1 cellular context compared by ENCODE assay signal in the genomic region with DNA sequence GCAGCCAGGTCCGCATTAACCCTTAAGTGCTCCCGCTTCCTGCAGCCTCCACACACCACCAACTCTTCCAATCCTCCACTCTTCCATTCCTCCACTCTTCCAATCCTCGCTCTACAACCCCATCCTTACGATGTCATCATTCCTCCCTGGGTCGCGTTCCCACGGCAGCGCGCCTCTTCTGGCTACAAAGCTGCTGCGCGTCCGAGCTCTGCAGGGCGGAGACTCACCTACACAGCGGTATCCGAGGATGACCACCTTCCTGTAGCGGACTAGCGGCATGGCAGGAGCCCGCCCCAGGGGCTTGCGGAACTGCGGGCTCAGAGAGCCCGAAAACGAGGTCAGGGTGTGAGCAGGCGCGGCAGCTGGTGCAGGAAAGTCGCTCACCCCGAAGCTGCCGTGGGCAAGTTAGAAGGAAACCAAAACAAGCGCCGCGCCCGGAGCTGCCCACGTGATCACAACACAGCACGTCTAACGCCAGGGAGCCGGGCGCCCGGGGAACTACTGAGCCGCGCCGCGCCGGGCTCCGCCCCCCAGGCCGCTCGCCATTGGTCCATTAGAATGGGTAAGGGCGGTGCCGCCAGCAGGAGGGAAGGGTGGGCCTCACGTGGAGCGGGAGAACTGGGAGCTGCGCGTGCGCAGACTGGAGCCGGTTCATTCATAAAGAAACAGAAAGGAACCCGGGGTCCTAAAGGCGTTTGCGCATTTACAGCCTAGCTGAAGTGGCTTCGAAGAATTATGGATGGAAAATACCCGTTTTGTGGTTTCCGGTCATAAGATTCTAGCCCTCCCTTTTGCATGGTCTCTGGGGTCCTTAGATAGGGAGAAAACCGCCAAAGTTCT.
A peak's percentile ranks its signal among the peaks of the same experiment; 100 is the strongest.
TF ChIP-seq lines count a peak whose summit lies in the region.

A gene with protein sequence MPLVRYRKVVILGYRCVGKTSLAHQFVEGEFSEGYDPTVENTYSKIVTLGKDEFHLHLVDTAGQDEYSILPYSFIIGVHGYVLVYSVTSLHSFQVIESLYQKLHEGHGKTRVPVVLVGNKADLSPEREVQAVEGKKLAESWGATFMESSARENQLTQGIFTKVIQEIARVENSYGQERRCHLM (minus strand): TSS at position 473 of the 840 bp plus-strand sequence. CDS start 194 bp downstream, at position 279.

TF ChIP-seq in HepG2, 621 proteins besides CTCF, POLR2A, EP300 and RAD21 (continued from another document and continues in another):
- TF ChIP-seq, protein P1, sequence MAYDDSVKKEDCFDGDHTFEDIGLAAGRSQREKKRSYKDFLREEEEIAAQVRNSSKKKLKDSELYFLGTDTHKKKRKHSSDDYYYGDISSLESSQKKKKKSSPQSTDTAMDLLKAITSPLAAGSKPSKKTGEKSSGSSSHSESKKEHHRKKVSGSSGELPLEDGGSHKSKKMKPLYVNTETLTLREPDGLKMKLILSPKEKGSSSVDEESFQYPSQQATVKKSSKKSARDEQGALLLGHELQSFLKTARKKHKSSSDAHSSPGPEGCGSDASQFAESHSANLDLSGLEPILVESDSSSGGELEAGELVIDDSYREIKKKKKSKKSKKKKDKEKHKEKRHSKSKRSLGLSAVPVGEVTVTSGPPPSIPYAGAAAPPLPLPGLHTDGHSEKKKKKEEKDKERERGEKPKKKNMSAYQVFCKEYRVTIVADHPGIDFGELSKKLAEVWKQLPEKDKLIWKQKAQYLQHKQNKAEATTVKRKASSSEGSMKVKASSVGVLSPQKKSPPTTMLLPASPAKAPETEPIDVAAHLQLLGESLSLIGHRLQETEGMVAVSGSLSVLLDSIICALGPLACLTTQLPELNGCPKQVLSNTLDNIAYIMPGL (CRISPR knock-in tag; IDR thresholded peaks at IDR 0.05; ENCODE audit: borderline replicate concordance in 1 of 2, low read depth in 1 of 2): peak; percentile 49 to 62; a peak in 3 of 4 replicates
- TF ChIP-seq ZSCAN30 (CRISPR knock-in tag; IDR thresholded peaks at IDR 0.05) (no peak), HMGA1 (CRISPR knock-in tag; conservative IDR thresholded peaks at IDR 0.05) (no peak), ZNF383 (CRISPR knock-in tag; IDR thresholded peaks at IDR 0.05; ENCODE audit: borderline replicate concordance) (no peak), ZNF138 (CRISPR knock-in tag; IDR thresholded peaks at IDR 0.05; ENCODE audit: low read depth) (no peak), ZNF619 (CRISPR knock-in tag; IDR thresholded peaks at IDR 0.05) (0 out of 2 replicates have a peak, but pooled peaks have one; percentile 44), HOXA3 (CRISPR knock-in tag; IDR thresholded peaks at IDR 0.05) (0 out of 2 replicates have a peak, but pooled peaks have one; percentile 46), ZNF709 (CRISPR knock-in tag; IDR thresholded peaks at IDR 0.05) (peak; percentile 64; the same call in 1 of the 2 replicates), NFKB2 (CRISPR knock-in tag; IDR thresholded peaks at IDR 0.05; ENCODE audit: borderline replicate concordance) (peak; percentile 57; the same call in 1 of the 2 replicates), ASH2L (IDR thresholded peaks at IDR 0.05; ENCODE audit: insufficient read length, low read depth, low read length) (peak; percentile 96), DMAP1 (CRISPR knock-in tag; IDR thresholded peaks at IDR 0.05) (0 out of 2 replicates have a peak, but pooled peaks have one; percentile 50), ZNF274 (CRISPR knock-in tag; IDR thresholded peaks at IDR 0.05) (peak; percentile 82), ZFAT (CRISPR knock-in tag; conservative IDR thresholded peaks at IDR 0.05) (no peak), NCOA1 (CRISPR knock-in tag; IDR thresholded peaks at IDR 0.05) (no peak), ZFP90 (CRISPR knock-in tag; IDR thresholded peaks at IDR 0.05; ENCODE audit: borderline replicate concordance) (peak; percentile 57; the same call in 1 of the 2 replicates), CBX2 (IDR thresholded peaks at IDR 0.05; ENCODE audit: low read depth, low read length) (no peak), CBX2 (CRISPR knock-in tag; IDR thresholded peaks at IDR 0.05; ENCODE audit: low read depth) (0 out of 2 replicates have a peak, but pooled peaks have one; percentile 59), KLF12 (CRISPR knock-in tag; IDR thresholded peaks at IDR 0.05; ENCODE audit: borderline replicate concordance) (0 out of 2 replicates have a peak, but pooled peaks have one; percentile 43), ZNF724P (CRISPR knock-in tag; IDR thresholded peaks at IDR 0.05; ENCODE audit: borderline replicate concordance) (no peak; the same call in 1 of the 2 replicates), NFE2L1 (CRISPR knock-in tag; IDR thresholded peaks at IDR 0.05; ENCODE audit: borderline replicate concordance) (no peak), ZNF772 (CRISPR knock-in tag; IDR thresholded peaks at IDR 0.05) (0 out of 2 replicates have a peak, but pooled peaks have one; percentile 21), FLYWCH1 (CRISPR knock-in tag; IDR thresholded peaks at IDR 0.05) (no peak), TEAD2 (CRISPR knock-in tag; IDR thresholded peaks at IDR 0.05) (no peak), MXD4 (CRISPR knock-in tag; IDR thresholded peaks at IDR 0.05) (peak; percentile 84), ZNF350 (CRISPR knock-in tag; IDR thresholded peaks at IDR 0.05; ENCODE audit: borderline replicate concordance, low read depth) (peak; percentile 84), ZNF746 (CRISPR knock-in tag; IDR thresholded peaks at IDR 0.05) (peak; percentile 65; the same call in 1 of the 2 replicates), NFIB (CRISPR knock-in tag; IDR thresholded peaks at IDR 0.05; ENCODE audit: borderline replicate concordance) (no peak)
- TF ChIP-seq, protein P2, sequence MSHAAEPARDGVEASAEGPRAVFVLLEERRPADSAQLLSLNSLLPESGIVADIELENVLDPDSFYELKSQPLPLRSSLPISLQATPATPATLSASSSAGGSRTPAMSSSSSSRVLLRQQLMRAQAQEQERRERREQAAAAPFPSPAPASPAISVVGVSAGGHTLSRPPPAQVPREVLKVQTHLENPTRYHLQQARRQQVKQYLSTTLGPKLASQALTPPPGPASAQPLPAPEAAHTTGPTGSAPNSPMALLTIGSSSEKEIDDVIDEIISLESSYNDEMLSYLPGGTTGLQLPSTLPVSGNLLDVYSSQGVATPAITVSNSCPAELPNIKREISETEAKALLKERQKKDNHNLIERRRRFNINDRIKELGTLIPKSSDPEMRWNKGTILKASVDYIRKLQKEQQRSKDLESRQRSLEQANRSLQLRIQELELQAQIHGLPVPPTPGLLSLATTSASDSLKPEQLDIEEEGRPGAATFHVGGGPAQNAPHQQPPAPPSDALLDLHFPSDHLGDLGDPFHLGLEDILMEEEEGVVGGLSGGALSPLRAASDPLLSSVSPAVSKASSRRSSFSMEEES (CRISPR knock-in tag; IDR thresholded peaks at IDR 0.05): no peak
- TF ChIP-seq, protein P3, sequence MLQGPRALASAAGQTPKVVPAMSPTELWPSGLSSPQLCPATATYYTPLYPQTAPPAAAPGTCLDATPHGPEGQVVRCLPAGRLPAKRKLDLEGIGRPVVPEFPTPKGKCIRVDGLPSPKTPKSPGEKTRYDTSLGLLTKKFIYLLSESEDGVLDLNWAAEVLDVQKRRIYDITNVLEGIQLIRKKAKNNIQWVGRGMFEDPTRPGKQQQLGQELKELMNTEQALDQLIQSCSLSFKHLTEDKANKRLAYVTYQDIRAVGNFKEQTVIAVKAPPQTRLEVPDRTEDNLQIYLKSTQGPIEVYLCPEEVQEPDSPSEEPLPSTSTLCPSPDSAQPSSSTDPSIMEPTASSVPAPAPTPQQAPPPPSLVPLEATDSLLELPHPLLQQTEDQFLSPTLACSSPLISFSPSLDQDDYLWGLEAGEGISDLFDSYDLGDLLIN (CRISPR knock-in tag; IDR thresholded peaks at IDR 0.05; ENCODE audit: borderline replicate concordance): 0 out of 2 replicates have a peak, but pooled peaks have one; percentile 27
- TF ChIP-seq, protein P4, sequence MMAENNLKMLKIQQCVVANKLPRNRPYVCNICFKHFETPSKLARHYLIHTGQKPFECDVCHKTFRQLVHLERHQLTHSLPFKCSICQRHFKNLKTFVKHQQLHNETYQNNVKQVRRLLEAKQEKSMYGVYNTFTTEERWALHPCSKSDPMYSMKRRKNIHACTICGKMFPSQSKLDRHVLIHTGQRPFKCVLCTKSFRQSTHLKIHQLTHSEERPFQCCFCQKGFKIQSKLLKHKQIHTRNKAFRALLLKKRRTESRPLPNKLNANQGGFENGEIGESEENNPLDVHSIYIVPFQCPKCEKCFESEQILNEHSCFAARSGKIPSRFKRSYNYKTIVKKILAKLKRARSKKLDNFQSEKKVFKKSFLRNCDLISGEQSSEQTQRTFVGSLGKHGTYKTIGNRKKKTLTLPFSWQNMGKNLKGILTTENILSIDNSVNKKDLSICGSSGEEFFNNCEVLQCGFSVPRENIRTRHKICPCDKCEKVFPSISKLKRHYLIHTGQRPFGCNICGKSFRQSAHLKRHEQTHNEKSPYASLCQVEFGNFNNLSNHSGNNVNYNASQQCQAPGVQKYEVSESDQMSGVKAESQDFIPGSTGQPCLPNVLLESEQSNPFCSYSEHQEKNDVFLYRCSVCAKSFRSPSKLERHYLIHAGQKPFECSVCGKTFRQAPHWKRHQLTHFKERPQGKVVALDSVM (CRISPR knock-in tag; IDR thresholded peaks at IDR 0.05): 0 out of 2 replicates have a peak, but pooled peaks have one; percentile 14
- TF ChIP-seq, protein P5, sequence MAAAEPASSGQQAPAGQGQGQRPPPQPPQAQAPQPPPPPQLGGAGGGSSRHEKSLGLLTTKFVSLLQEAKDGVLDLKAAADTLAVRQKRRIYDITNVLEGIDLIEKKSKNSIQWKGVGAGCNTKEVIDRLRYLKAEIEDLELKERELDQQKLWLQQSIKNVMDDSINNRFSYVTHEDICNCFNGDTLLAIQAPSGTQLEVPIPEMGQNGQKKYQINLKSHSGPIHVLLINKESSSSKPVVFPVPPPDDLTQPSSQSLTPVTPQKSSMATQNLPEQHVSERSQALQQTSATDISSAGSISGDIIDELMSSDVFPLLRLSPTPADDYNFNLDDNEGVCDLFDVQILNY (CRISPR knock-in tag; conservative IDR thresholded peaks at IDR 0.05): peak; percentile 66
- TF ChIP-seq, protein P6, sequence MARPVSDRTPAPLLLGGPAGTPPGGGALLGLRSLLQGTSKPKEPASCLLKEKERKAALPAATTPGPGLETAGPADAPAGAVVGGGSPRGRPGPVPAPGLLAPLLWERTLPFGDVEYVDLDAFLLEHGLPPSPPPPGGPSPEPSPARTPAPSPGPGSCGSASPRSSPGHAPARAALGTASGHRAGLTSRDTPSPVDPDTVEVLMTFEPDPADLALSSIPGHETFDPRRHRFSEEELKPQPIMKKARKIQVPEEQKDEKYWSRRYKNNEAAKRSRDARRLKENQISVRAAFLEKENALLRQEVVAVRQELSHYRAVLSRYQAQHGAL (CRISPR knock-in tag; IDR thresholded peaks at IDR 0.05; ENCODE audit: not compliant biosample characterization): no peak
- TF ChIP-seq, protein P7, sequence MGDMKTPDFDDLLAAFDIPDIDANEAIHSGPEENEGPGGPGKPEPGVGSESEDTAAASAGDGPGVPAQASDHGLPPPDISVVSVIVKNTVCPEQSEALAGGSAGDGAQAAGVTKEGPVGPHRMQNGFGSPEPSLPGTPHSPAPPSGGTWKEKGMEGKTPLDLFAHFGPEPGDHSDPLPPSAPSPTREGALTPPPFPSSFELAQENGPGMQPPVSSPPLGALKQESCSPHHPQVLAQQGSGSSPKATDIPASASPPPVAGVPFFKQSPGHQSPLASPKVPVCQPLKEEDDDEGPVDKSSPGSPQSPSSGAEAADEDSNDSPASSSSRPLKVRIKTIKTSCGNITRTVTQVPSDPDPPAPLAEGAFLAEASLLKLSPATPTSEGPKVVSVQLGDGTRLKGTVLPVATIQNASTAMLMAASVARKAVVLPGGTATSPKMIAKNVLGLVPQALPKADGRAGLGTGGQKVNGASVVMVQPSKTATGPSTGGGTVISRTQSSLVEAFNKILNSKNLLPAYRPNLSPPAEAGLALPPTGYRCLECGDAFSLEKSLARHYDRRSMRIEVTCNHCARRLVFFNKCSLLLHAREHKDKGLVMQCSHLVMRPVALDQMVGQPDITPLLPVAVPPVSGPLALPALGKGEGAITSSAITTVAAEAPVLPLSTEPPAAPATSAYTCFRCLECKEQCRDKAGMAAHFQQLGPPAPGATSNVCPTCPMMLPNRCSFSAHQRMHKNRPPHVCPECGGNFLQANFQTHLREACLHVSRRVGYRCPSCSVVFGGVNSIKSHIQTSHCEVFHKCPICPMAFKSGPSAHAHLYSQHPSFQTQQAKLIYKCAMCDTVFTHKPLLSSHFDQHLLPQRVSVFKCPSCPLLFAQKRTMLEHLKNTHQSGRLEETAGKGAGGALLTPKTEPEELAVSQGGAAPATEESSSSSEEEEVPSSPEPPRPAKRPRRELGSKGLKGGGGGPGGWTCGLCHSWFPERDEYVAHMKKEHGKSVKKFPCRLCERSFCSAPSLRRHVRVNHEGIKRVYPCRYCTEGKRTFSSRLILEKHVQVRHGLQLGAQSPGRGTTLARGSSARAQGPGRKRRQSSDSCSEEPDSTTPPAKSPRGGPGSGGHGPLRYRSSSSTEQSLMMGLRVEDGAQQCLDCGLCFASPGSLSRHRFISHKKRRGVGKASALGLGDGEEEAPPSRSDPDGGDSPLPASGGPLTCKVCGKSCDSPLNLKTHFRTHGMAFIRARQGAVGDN (CRISPR knock-in tag; IDR thresholded peaks at IDR 0.05): peak; percentile 96
- TF ChIP-seq, protein P8, sequence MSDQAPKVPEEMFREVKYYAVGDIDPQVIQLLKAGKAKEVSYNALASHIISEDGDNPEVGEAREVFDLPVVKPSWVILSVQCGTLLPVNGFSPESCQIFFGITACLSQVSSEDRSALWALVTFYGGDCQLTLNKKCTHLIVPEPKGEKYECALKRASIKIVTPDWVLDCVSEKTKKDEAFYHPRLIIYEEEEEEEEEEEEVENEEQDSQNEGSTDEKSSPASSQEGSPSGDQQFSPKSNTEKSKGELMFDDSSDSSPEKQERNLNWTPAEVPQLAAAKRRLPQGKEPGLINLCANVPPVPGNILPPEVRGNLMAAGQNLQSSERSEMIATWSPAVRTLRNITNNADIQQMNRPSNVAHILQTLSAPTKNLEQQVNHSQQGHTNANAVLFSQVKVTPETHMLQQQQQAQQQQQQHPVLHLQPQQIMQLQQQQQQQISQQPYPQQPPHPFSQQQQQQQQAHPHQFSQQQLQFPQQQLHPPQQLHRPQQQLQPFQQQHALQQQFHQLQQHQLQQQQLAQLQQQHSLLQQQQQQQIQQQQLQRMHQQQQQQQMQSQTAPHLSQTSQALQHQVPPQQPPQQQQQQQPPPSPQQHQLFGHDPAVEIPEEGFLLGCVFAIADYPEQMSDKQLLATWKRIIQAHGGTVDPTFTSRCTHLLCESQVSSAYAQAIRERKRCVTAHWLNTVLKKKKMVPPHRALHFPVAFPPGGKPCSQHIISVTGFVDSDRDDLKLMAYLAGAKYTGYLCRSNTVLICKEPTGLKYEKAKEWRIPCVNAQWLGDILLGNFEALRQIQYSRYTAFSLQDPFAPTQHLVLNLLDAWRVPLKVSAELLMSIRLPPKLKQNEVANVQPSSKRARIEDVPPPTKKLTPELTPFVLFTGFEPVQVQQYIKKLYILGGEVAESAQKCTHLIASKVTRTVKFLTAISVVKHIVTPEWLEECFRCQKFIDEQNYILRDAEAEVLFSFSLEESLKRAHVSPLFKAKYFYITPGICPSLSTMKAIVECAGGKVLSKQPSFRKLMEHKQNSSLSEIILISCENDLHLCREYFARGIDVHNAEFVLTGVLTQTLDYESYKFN (CRISPR knock-in tag; conservative IDR thresholded peaks at IDR 0.05): peak; percentile 41; the same call in 1 of the 2 replicates
- TF ChIP-seq, protein P9, sequence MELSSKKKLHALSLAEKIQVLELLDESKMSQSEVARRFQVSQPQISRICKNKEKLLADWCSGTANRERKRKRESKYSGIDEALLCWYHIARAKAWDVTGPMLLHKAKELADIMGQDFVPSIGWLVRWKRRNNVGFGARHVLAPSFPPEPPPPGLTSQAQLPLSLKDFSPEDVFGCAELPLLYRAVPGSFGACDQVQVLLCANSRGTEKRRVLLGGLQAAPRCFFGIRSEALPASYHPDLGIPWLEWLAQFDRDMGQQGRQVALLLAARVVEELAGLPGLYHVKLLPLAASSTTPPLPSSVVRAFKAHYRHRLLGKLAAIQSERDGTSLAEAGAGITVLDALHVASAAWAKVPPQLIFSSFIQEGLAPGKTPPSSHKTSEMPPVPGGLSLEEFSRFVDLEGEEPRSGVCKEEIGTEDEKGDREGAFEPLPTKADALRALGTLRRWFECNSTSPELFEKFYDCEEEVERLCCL (CRISPR knock-in tag; IDR thresholded peaks at IDR 0.05; ENCODE audit: borderline replicate concordance): no peak
